13 cellular contexts compared by ENCODE assay signal in the genomic region with DNA sequence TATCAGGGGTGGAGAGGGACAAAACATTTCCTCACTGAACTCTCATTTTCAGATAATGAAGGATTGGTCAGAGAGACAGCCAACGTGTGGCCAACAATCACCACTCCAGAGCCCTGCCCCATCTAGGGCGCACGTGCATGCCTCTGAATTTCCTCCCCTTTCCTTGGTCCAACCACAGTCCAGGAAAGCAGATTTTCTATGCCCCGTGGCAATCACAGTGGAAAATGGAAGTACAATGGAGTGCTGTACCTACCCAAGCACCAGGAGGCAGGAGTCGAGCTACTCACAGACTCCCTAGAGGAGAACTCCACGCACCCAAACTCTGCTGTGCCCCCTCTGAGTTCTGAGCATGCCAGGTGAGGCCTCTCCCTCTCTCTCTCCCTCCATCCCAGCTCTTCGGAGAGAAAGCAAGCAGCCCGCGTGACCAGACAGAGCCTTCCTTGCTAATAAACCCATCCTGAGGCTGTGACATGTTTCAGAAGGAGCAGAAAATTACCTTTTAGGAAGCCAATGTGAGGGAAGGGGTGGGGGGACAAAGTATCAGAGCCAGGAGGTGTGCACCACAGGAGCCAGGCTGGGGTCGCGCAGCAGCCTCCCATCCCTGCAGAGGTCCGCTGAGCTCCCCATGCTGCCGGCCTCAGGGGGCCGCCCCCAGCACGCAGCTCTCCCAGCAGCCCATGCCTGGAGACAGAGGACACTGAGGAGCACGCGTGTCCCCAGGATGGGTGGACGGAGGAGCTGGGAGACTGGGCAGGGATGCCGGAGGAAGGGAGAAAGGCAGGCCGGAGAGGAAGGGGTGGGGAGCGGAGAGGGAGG.
A peak's percentile ranks its signal among the peaks of the same experiment; 100 is the strongest.
DNase-seq lines count a peak whose midpoint lies in the region; ATAC-seq and TF ChIP-seq lines count a peak whose summit lies in the region.
"Had no signal": no experiment of that assay in that cellular context is flagged by ENCODE, and none has a peak within 500 bp of the region (broad histone marks: within the 10 kb centered on the region; RNA-seq: fewer than 3 reads in every experiment).

No MANE protein-coding gene starts in this region.

- peaks cover 12 to 14% of the 10 kb centered on the region in 2 donors for H3K4me1 ChIP-seq in neuronal stem cell (ENCODE audit: control insufficient read depth in 2 of 2, insufficient read depth in 1 of 2, low read depth in 1 of 2, low read length in 2 of 2)
- no peaks in the 10 kb centered on the region for H3K4me1 ChIP-seq in MM.1S (ENCODE audit: low read length)

- H3K9me3 Mint-ChIP-seq in activated CD4-positive, alpha-beta T cell treated with anti-CD3 and anti-CD28 coated beads, Interleukin-2, amount 10 ng/mL, durations not matched to agents 24 days and 14 days, result no peaks in the 10 kb centered on the region
- H3K9me3 Mint-ChIP-seq in brain, result no peaks in the 10 kb centered on the region

- peak overlapping the region; percentile 29 for H2BK15ac ChIP-seq in neuronal stem cell (ENCODE audit: low read length)

- H2BK120ac ChIP-seq in neuronal stem cell (ENCODE audit: low read depth, low read length), result no peak overlapping the region

- ATAC-seq in HG02870 (IDR thresholded peaks at IDR 0.05; ENCODE audit: unreplicated experiment), result no peak

- no peaks in the 10 kb centered on the region for H3K27me3 Mint-ChIP-seq in activated CD4-positive, alpha-beta T cell treated with anti-CD3 and anti-CD28 coated beads, Interleukin-2, amount 10 ng/mL, durations not matched to agents 24 days and 14 days
- peaks cover 5% of the 10 kb centered on the region for H3K27me3 Mint-ChIP-seq in brain

- no peaks in the 10 kb centered on the region for H4K20me1 ChIP-seq in MM.1S (ENCODE audit: insufficient read depth, low read length)

- DNase-seq in activated CD4-positive, alpha-beta T cell treated with anti-CD3 and anti-CD28 coated beads, Interleukin-2, amount 10 ng/mL, durations not matched to agents 24 days and 14 days, result no peak
- DNase-seq in activated CD4-positive, alpha-beta T cell treated with anti-CD3 and anti-CD28 coated beads, Interleukin-2, amount 50 U/mL, for 4 hours, result no peak
- peak; percentile 4 for DNase-seq in NCI-H524 treated with DMSO at 0.1 percent for 48 hours (lab: John Stamatoyannopoulos, UW)
- no peak for DNase-seq in neuronal stem cell (ENCODE audit: low spot score)
- DNase-seq in MM.1S, result no peak
- no peak for DNase-seq in GM19240 (ENCODE audit: insufficient read length, low spot score)
- DNase-seq: DND-41, KG1, mucosa of descending colon, NCI-H2029 treated with DMSO at 0.1 percent for 48 hours had no signal

- no peaks in the 10 kb centered on the region for H3K9me2 ChIP-seq in MM.1S (replicated peaks; ENCODE audit: insufficient read depth, low read length)

- H3K4me3 Mint-ChIP-seq in activated CD4-positive, alpha-beta T cell treated with anti-CD3 and anti-CD28 coated beads, Interleukin-2, amount 10 ng/mL, durations not matched to agents 24 days and 14 days, result peak overlapping the region; percentile 85
- H3K4me3 Mint-ChIP-seq in brain, result peak overlapping the region in 4 of 5 experiments; percentile 28 to 68 (median 58)

- no peaks in the 10 kb centered on the region for H3K79me2 ChIP-seq in MM.1S (ENCODE audit: low read length)

- H3K14ac ChIP-seq in neuronal stem cell (ENCODE audit: low read length), result no peak overlapping the region

- peaks cover 43% of the 10 kb centered on the region for H3K4me1 Mint-ChIP-seq in activated CD4-positive, alpha-beta T cell treated with anti-CD3 and anti-CD28 coated beads, Interleukin-2, amount 10 ng/mL, durations not matched to agents 24 days and 14 days
- peaks cover 71% of the 10 kb centered on the region for H3K4me1 Mint-ChIP-seq in brain

- H3K36me3 ChIP-seq in neuronal stem cell (replicated peaks in 1 of 2; ENCODE audit: control insufficient read depth in 2 of 2, insufficient read depth in 2 of 2, low read length in 2 of 2), result no peaks in the 10 kb centered on the region
- no peaks in the 10 kb centered on the region for H3K36me3 ChIP-seq in MM.1S (replicated peaks; ENCODE audit: insufficient read depth, low read length)
- H3K36me3 ChIP-seq: thoracic aorta had no signal

- H3K4me3 ChIP-seq in neuronal stem cell (ENCODE audit: low read length in 2 of 2) (no peak overlapping the region), MM.1S (ENCODE audit: low read length) (no peak overlapping the region)
- H3K4me3 ChIP-seq: mucosa of descending colon, thoracic aorta had no signal

- H3K9ac ChIP-seq in neuronal stem cell (ENCODE audit: low read depth, low read length, poor library complexity) (no peak overlapping the region), MM.1S (ENCODE audit: low read length) (no peak overlapping the region)

- H3K27me3 ChIP-seq in neuronal stem cell (ENCODE audit: control insufficient read depth in 3 of 3, insufficient read depth in 3 of 3, low read depth in 1 of 3, low read length in 3 of 3) (no peaks in the 10 kb centered on the region), MM.1S (replicated peaks; ENCODE audit: insufficient read depth, low read length) (no peaks in the 10 kb centered on the region)

- H4K8ac ChIP-seq in neuronal stem cell (ENCODE audit: low read depth, low read length), result no peak overlapping the region

- peaks cover 0 to 1% of the 10 kb centered on the region in 2 donors for H3K9me3 ChIP-seq in neuronal stem cell (replicated peaks in 1 of 2; ENCODE audit: control insufficient read depth in 2 of 2, insufficient read depth in 1 of 2, low read depth in 1 of 2, low read length in 2 of 2)
- no peaks in the 10 kb centered on the region for H3K9me3 ChIP-seq in MM.1S (replicated peaks; ENCODE audit: insufficient read depth, low read length)
- H3K9me3 ChIP-seq: mucosa of descending colon, thoracic aorta had no signal

- peak overlapping the region; percentile 98 for H3K27ac Mint-ChIP-seq in activated CD4-positive, alpha-beta T cell treated with anti-CD3 and anti-CD28 coated beads, Interleukin-2, amount 10 ng/mL, durations not matched to agents 24 days and 14 days
- peak overlapping the region; percentile 22 to 99 (median 91) for H3K27ac Mint-ChIP-seq in brain

- TF ChIP-seq CTCF in brain (conservative IDR thresholded peaks at IDR 0.05) (no peak), MM.1S (IDR thresholded peaks at IDR 0.05; ENCODE audit: low read length) (no peak)

- peaks cover 2% of the 10 kb centered on the region for H3K36me3 Mint-ChIP-seq in activated CD4-positive, alpha-beta T cell treated with anti-CD3 and anti-CD28 coated beads, Interleukin-2, amount 10 ng/mL, durations not matched to agents 24 days and 14 days (ENCODE audit: low read depth)
- no peaks in the 10 kb centered on the region for H3K36me3 Mint-ChIP-seq in brain

- H2AK5ac ChIP-seq in neuronal stem cell (ENCODE audit: low read depth, low read length), result peak overlapping the region; percentile 6

- WGBS in neuronal stem cell (ENCODE audit: extremely low coverage in 2 of 2, insufficient read length in 2 of 2, insufficient replicate concordance in 1 of 2), 2 donors, result no CpG with 5 or more reads among the region's 21 CpGs

- H3F3A ChIP-seq in MM.1S (ENCODE audit: insufficient read depth, low read length), result no peaks in the 10 kb centered on the region

- no peak overlapping the region for H2BK12ac ChIP-seq in neuronal stem cell (ENCODE audit: low read length)

- H3K27ac ChIP-seq in neuronal stem cell (replicated peaks; ENCODE audit: low read length), result no peak overlapping the region
- H3K27ac ChIP-seq in MM.1S (ENCODE audit: low read length), result no peak overlapping the region
- H3K27ac ChIP-seq: thoracic aorta had no signal

- no peak overlapping the region for H2AFZ ChIP-seq in neuronal stem cell (ENCODE audit: low read length)
- H2AFZ ChIP-seq in MM.1S (ENCODE audit: low read length), result no peak overlapping the region

- peak overlapping the region; percentile 82 for H3K18ac ChIP-seq in neuronal stem cell (ENCODE audit: low read length)

- no peak overlapping the region for H4K91ac ChIP-seq in neuronal stem cell (ENCODE audit: low read depth, low read length, poor library complexity)

- H2BK5ac ChIP-seq in neuronal stem cell (ENCODE audit: low read length), result no peak overlapping the region

- H3K23ac ChIP-seq in neuronal stem cell (ENCODE audit: low read depth, low read length, poor library complexity), result no peak overlapping the region

- H3K4me2 ChIP-seq in neuronal stem cell (ENCODE audit: insufficient read depth, low read length, poor library complexity, severe bottlenecking), result no peak overlapping the region
- no peak overlapping the region for H3K4me2 ChIP-seq in MM.1S (ENCODE audit: low read depth, low read length)

- no peak overlapping the region for H3K4ac ChIP-seq in neuronal stem cell (ENCODE audit: low read length)

- H3K79me1 ChIP-seq in neuronal stem cell (ENCODE audit: low read depth, low read length), result no peaks in the 10 kb centered on the region

- intact Hi-C loops in activated CD4-positive, alpha-beta T cell treated with anti-CD3 and anti-CD28 coated beads, Interleukin-2, amount 10 ng/mL, durations not matched to agents 24 days and 14 days (cut with micrococcal nuclease), result loop anchor here (2.0 to 10.0 kb wide), 5 partner anchors 103 to 637 kb away; partner anchors contain the start of genes ATP6V0A2, MPHOSPH9, MTRFR and OGFOD2
